9 cellular contexts compared by ENCODE assay signal in genomic region chr6:26473429-26473757, GRCh38. TPM values are rescaled to one million over a fixed set of nuclear protein-coding genes. Genes with fewer than 3 reads are reported as not detected.
DNase-seq lines count a peak whose midpoint lies in the region; ATAC-seq and TF ChIP-seq lines count a peak whose summit lies in the region.
"Had no signal": no experiment of that assay in that cellular context is flagged by ENCODE, and none has a peak within 500 bp of the region (broad histone marks: within the 10 kb centered on the region; RNA-seq: fewer than 3 reads in every experiment).

No MANE protein-coding gene starts in this region.

- H3K27ac Mint-ChIP-seq in natural killer cell: peak overlapping the region; percentile 94 to 99

- H3K4me1 Mint-ChIP-seq in natural killer cell: peaks cover 39 to 44% of the 10 kb centered on the region in 2 donors

- H3K36me3 Mint-ChIP-seq in natural killer cell: peaks cover 8% of the 10 kb centered on the region

- H3K27me3 ChIP-seq in KMS-11 (ENCODE audit: insufficient read depth, low read depth): no peaks in the 10 kb centered on the region

- CTCF ChIA-PET in RWPE1 (lab: Yijun Ruan, JAX): no interaction called here

- H3K9ac ChIP-seq in KMS-11: peak overlapping the region; percentile 45; the same call in 1 of the 2 replicates

- H3K4me1 ChIP-seq in KMS-11 (ENCODE audit: low read depth, poor library complexity, severe bottlenecking): peaks cover 24% of the 10 kb centered on the region

- peak overlapping the region; percentile 69 for H3K27ac ChIP-seq in KMS-11
- peak overlapping the region; percentile 84 for H3K27ac ChIP-seq in caudate nucleus (ENCODE audit: low read depth, low read length)
- no peak overlapping the region for H3K27ac ChIP-seq in RWPE1

- TF ChIP-seq CTCF in AG09309 (IDR thresholded peaks at IDR 0.05; ENCODE audit: control insufficient read depth, insufficient read depth, low read depth, low read length, missing control alignments) (no peak), KMS-11 (conservative IDR thresholded peaks at IDR 0.05; ENCODE audit: low read depth, low read length) (no peak), natural killer cell (IDR thresholded peaks at IDR 0.05) (no peak), RWPE1 (conservative IDR thresholded peaks at IDR 0.05; ENCODE audit: low read depth) (no peak)

- no peaks in the 10 kb centered on the region for H4K20me1 ChIP-seq in KMS-11 (ENCODE audit: insufficient read depth)

- no peaks in the 10 kb centered on the region for H3K36me3 ChIP-seq in KMS-11 (ENCODE audit: insufficient read depth)

- intact Hi-C loops in natural killer cell (cut with micrococcal nuclease): loop anchor here (1.0 kb wide), 2 partner anchors 33 to 47 kb away; partner anchors contain the start of gene BTN3A3
- intact Hi-C loops in posterior cingulate gyrus (cut with DNase I): no loop called here

- H3K4me2 ChIP-seq in KMS-11: peak overlapping the region; percentile 61

- H3K79me2 ChIP-seq in KMS-11 (ENCODE audit: insufficient read depth, low read depth): no peaks in the 10 kb centered on the region

- DNase-seq in AG09309 (ENCODE audit: low read depth) (no peak), caudate nucleus (lab: John Stamatoyannopoulos, UW) (no peak), natural killer cell (no peak), posterior cingulate gyrus (no peak), RWPE1 (ENCODE audit: low spot score) (no peak)

- peaks cover 4% of the 10 kb centered on the region in 2 donors for H3K9me3 Mint-ChIP-seq in natural killer cell

- peak overlapping the region; percentile 99 for H3K4me3 Mint-ChIP-seq in natural killer cell

- peak overlapping the region; percentile 51 for H2AFZ ChIP-seq in KMS-11 (ENCODE audit: low read depth)

- H3K27me3 Mint-ChIP-seq in natural killer cell (ENCODE audit: low read depth in 2 of 2): no peaks in the 10 kb centered on the region

- H3K4me3 ChIP-seq in AG09309 (ENCODE audit: control insufficient read depth, low read depth, low read length) (peak overlapping the region; percentile 24), KMS-11 (IDR thresholded peaks at IDR 0.05; ENCODE audit: insufficient read depth, low read depth, low read length) (no peak overlapping the region)

- POLR2A ChIA-PET in RWPE1 (lab: Yijun Ruan, JAX; ENCODE audit: low non-redundant PET): no interaction called here

- ATAC-seq in natural killer cell: no peak
- ATAC-seq in HG02642 (IDR thresholded peaks at IDR 0.05; ENCODE audit: poor library complexity, unreplicated experiment): no peak
- no peak for ATAC-seq in GM19397 (IDR thresholded peaks at IDR 0.05; ENCODE audit: unreplicated experiment)

RNA-seq across cellular contexts. Expression of gene BTN2A1, which starts 15.6 kb away (rescaled TPM):
- 10 to 100 TPM; 33.8 to 51.2 (median 43.3) TPM for total RNA-seq in natural killer cell

RNA-seq across cellular contexts. Expression of gene BTN1A1, which starts 26.7 kb away (rescaled TPM):
- total RNA-seq in natural killer cell: not detected
- total RNA-seq: LHCN-M2 had no signal

RNA-seq across cellular contexts. Expression of gene BTN3A3, which starts 33.1 kb away (rescaled TPM):
- total RNA-seq in natural killer cell: 100 to 1,000 TPM in 2 of 3 donors, 10 to 100 TPM in 1; 88.1 to 154 (median 142) TPM
